Comparison of ENCODE assay signal across 8 cellular contexts in the genomic region with DNA sequence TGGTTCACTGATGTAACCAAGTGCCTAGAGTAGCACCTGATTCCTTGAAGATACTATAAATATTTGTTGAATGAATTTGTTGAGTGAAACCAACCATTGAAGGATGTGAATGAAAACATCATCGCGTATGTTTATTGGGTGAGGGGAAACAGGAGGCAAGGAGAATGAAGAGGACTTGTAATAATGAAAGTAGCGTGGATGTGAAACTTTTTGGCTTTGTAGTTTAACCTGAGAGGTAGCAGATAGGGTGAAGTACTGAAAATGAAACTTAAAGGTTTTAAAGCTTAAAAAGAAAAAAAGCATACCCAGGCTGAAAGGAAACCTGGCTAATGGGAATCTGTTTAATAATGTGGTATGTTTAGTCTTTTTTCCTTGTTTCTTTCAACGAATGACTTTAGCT.
DNase-seq lines count a peak whose midpoint lies in the region; ATAC-seq and TF ChIP-seq lines count a peak whose summit lies in the region.

No MANE protein-coding gene starts in this region.

- H3K36me3 ChIP-seq in endocrine pancreas (ENCODE audit: control insufficient read depth, insufficient read depth, low read length), result no peaks in the 10 kb centered on the region

- no peak overlapping the region for H3K9ac ChIP-seq in endocrine pancreas (ENCODE audit: control insufficient read depth, insufficient read depth, low read length)

- H3K27me3 ChIP-seq in endocrine pancreas (ENCODE audit: control insufficient read depth, insufficient read depth, low read length), result no peaks in the 10 kb centered on the region

- ATAC-seq in GM18517 (IDR thresholded peaks at IDR 0.05; ENCODE audit: unreplicated experiment) (peak; percentile 93), GM21447 (IDR thresholded peaks at IDR 0.05; ENCODE audit: unreplicated experiment) (peak; percentile 74), HG03378 (IDR thresholded peaks at IDR 0.05; ENCODE audit: unreplicated experiment) (peak; percentile 87), SK-N-SH treated with all-trans-retinoic acid at 6 μM for 48 hours (no peak)

- peak overlapping the region; percentile 14 for H3K4me3 ChIP-seq in endocrine pancreas (ENCODE audit: control insufficient read depth, insufficient read depth, low read length)

- H3K9me3 ChIP-seq in endocrine pancreas (ENCODE audit: control insufficient read depth, low read length), result no peaks in the 10 kb centered on the region

- peaks cover 19% of the 10 kb centered on the region for H3K4me1 ChIP-seq in endocrine pancreas (ENCODE audit: control insufficient read depth, insufficient read depth, low read length)

- DNase-seq in NCI-H1694 (lab: John Stamatoyannopoulos, UW), result no peak
- no peak for DNase-seq in NCI-H524 (lab: John Stamatoyannopoulos, UW)
- DNase-seq in HUDEP-2 (lab: John Stamatoyannopoulos, UW; ENCODE audit: unreplicated experiment in 76 of 76), result no peak

TF ChIP-seq in SK-N-SH treated with all-trans-retinoic acid at 6 μM for 48 hours, 23 proteins besides CTCF, POLR2A, EP300 and RAD21:
- TF ChIP-seq ZNF565 (CRISPR knock-in tag; conservative IDR thresholded peaks at IDR 0.05; ENCODE audit: low read depth) (no peak), TOX (CRISPR knock-in tag; IDR thresholded peaks at IDR 0.05; ENCODE audit: borderline replicate concordance) (no peak), ZFP30 (CRISPR knock-in tag; IDR thresholded peaks at IDR 0.05) (no peak), CSDC2 (CRISPR knock-in tag; IDR thresholded peaks at IDR 0.05) (no peak), ESRRG (CRISPR knock-in tag; IDR thresholded peaks at IDR 0.05) (no peak), TCF4 (CRISPR knock-in tag; IDR thresholded peaks at IDR 0.05; ENCODE audit: borderline replicate concordance) (no peak), BACH2 (CRISPR knock-in tag; IDR thresholded peaks at IDR 0.05; ENCODE audit: borderline replicate concordance) (no peak), ISL1 (CRISPR knock-in tag; IDR thresholded peaks at IDR 0.05) (no peak), RARB (CRISPR knock-in tag; IDR thresholded peaks at IDR 0.05) (no peak), GLIS3 (CRISPR knock-in tag; IDR thresholded peaks at IDR 0.05) (no peak), ZNF70 (CRISPR knock-in tag; IDR thresholded peaks at IDR 0.05) (no peak)
- TF ChIP-seq, protein P1, sequence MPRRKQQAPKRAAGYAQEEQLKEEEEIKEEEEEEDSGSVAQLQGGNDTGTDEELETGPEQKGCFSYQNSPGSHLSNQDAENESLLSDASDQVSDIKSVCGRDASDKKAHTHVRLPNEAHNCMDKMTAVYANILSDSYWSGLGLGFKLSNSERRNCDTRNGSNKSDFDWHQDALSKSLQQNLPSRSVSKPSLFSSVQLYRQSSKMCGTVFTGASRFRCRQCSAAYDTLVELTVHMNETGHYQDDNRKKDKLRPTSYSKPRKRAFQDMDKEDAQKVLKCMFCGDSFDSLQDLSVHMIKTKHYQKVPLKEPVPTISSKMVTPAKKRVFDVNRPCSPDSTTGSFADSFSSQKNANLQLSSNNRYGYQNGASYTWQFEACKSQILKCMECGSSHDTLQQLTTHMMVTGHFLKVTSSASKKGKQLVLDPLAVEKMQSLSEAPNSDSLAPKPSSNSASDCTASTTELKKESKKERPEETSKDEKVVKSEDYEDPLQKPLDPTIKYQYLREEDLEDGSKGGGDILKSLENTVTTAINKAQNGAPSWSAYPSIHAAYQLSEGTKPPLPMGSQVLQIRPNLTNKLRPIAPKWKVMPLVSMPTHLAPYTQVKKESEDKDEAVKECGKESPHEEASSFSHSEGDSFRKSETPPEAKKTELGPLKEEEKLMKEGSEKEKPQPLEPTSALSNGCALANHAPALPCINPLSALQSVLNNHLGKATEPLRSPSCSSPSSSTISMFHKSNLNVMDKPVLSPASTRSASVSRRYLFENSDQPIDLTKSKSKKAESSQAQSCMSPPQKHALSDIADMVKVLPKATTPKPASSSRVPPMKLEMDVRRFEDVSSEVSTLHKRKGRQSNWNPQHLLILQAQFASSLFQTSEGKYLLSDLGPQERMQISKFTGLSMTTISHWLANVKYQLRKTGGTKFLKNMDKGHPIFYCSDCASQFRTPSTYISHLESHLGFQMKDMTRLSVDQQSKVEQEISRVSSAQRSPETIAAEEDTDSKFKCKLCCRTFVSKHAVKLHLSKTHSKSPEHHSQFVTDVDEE (CRISPR knock-in tag; IDR thresholded peaks at IDR 0.05), result no peak
- TF ChIP-seq, protein P2, sequence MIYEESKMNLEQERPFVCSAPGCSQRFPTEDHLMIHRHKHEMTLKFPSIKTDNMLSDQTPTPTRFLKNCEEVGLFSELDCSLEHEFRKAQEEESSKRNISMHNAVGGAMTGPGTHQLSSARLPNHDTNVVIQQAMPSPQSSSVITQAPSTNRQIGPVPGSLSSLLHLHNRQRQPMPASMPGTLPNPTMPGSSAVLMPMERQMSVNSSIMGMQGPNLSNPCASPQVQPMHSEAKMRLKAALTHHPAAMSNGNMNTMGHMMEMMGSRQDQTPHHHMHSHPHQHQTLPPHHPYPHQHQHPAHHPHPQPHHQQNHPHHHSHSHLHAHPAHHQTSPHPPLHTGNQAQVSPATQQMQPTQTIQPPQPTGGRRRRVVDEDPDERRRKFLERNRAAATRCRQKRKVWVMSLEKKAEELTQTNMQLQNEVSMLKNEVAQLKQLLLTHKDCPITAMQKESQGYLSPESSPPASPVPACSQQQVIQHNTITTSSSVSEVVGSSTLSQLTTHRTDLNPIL (CRISPR knock-in tag; IDR thresholded peaks at IDR 0.05; ENCODE audit: low read depth), result no peak
- TF ChIP-seq, protein P3, sequence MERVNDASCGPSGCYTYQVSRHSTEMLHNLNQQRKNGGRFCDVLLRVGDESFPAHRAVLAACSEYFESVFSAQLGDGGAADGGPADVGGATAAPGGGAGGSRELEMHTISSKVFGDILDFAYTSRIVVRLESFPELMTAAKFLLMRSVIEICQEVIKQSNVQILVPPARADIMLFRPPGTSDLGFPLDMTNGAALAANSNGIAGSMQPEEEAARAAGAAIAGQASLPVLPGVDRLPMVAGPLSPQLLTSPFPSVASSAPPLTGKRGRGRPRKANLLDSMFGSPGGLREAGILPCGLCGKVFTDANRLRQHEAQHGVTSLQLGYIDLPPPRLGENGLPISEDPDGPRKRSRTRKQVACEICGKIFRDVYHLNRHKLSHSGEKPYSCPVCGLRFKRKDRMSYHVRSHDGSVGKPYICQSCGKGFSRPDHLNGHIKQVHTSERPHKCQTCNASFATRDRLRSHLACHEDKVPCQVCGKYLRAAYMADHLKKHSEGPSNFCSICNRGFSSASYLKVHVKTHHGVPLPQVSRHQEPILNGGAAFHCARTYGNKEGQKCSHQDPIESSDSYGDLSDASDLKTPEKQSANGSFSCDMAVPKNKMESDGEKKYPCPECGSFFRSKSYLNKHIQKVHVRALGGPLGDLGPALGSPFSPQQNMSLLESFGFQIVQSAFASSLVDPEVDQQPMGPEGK (CRISPR knock-in tag; IDR thresholded peaks at IDR 0.05; ENCODE audit: borderline replicate concordance), result no peak
- TF ChIP-seq, protein P4, sequence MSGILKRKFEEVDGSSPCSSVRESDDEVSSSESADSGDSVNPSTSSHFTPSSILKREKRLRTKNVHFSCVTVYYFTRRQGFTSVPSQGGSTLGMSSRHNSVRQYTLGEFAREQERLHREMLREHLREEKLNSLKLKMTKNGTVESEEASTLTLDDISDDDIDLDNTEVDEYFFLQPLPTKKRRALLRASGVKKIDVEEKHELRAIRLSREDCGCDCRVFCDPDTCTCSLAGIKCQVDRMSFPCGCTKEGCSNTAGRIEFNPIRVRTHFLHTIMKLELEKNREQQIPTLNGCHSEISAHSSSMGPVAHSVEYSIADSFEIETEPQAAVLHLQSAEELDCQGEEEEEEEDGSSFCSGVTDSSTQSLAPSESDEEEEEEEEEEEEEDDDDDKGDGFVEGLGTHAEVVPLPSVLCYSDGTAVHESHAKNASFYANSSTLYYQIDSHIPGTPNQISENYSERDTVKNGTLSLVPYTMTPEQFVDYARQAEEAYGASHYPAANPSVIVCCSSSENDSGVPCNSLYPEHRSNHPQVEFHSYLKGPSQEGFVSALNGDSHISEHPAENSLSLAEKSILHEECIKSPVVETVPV (CRISPR knock-in tag; IDR thresholded peaks at IDR 0.05), result no peak
- TF ChIP-seq, protein P5, sequence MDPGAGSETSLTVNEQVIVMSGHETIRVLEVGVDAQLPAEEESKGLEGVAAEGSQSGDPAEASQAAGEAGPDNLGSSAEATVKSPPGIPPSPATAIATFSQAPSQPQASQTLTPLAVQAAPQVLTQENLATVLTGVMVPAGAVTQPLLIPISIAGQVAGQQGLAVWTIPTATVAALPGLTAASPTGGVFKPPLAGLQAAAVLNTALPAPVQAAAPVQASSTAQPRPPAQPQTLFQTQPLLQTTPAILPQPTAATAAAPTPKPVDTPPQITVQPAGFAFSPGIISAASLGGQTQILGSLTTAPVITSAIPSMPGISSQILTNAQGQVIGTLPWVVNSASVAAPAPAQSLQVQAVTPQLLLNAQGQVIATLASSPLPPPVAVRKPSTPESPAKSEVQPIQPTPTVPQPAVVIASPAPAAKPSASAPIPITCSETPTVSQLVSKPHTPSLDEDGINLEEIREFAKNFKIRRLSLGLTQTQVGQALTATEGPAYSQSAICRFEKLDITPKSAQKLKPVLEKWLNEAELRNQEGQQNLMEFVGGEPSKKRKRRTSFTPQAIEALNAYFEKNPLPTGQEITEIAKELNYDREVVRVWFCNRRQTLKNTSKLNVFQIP (CRISPR knock-in tag; IDR thresholded peaks at IDR 0.05; ENCODE audit: borderline replicate concordance, low read depth), result no peak
